8 cellular contexts compared by ENCODE assay signal in genomic region chr9:127904518-127904887, GRCh38. TPM values are rescaled to one million over a fixed set of nuclear protein-coding genes. Genes with fewer than 3 reads are reported as not detected.
DNase-seq lines count a peak whose midpoint lies in the region; ATAC-seq, FAIRE-seq and TF ChIP-seq lines count a peak whose summit lies in the region.

No MANE protein-coding gene starts in this region.

- TF ChIP-seq POLR2A in body of pancreas (IDR thresholded peaks at IDR 0.05), result peak in 1 of 3 donors; percentile 41

- peak overlapping the region; percentile 88 for H3K4me3 Mint-ChIP-seq in activated naive CD4-positive, alpha-beta T cell treated with anti-CD3 and anti-CD28 coated beads for 36 hours

- H3K27me3 Mint-ChIP-seq in activated naive CD4-positive, alpha-beta T cell treated with anti-CD3 and anti-CD28 coated beads for 36 hours (ENCODE audit: low read depth), result no peaks in the 10 kb centered on the region

- H3K9me3 Mint-ChIP-seq in activated naive CD4-positive, alpha-beta T cell treated with anti-CD3 and anti-CD28 coated beads for 36 hours, result no peaks in the 10 kb centered on the region

- H3K36me3 ChIP-seq in body of pancreas (replicated peaks in 1 of 2; ENCODE audit: insufficient read depth in 1 of 2, low read depth in 2 of 2) (no peaks in the 10 kb centered on the region), urinary bladder (ENCODE audit: insufficient read depth) (no peaks in the 10 kb centered on the region)

- POLR2A ChIA-PET in HEK293T (lab: Yijun Ruan, JAX), result no interaction called here

- peak overlapping the region; percentile 98 for H3K27ac Mint-ChIP-seq in activated naive CD4-positive, alpha-beta T cell treated with anti-CD3 and anti-CD28 coated beads for 36 hours

- peaks cover 5% of the 10 kb centered on the region for H3K36me3 Mint-ChIP-seq in activated naive CD4-positive, alpha-beta T cell treated with anti-CD3 and anti-CD28 coated beads for 36 hours (ENCODE audit: low read depth)

- H3K27ac ChIP-seq in body of pancreas (peak overlapping the region; percentile 40 to 88 (median 80)), urinary bladder (ENCODE audit: low read depth) (peak overlapping the region; percentile 51)

- DNase-seq in activated naive CD4-positive, alpha-beta T cell treated with anti-CD3 and anti-CD28 coated beads for 36 hours, result peak; percentile 38
- no peak for DNase-seq in activated naive CD4-positive, alpha-beta T cell (lab: John Stamatoyannopoulos, UW)
- peak; percentile 49 to 81 (median 77) for DNase-seq in body of pancreas
- DNase-seq in urothelium cell line (ENCODE audit: low spot score), result no peak
- DNase-seq in HEK293T (ENCODE audit: extremely low spot score), result no peak

- ATAC-seq in body of pancreas, result peak; percentile 62
- no peak for ATAC-seq in GM21723 (IDR thresholded peaks at IDR 0.05; ENCODE audit: unreplicated experiment)

- H3K4me3 ChIP-seq in body of pancreas, result no peak overlapping the region
- H3K4me3 ChIP-seq in mononuclear cell (ENCODE audit: low read length), result peak overlapping the region; percentile 43
- H3K4me3 ChIP-seq in urinary bladder (ENCODE audit: low read depth, low read length), result no peak overlapping the region

- no peak for TF ChIP-seq CTCF in body of pancreas (IDR thresholded peaks at IDR 0.05)

- FAIRE-seq in urothelium cell line (lab: Jason Lieb, UNC), result no peak

- H3K9me3 ChIP-seq in body of pancreas, result no peaks in the 10 kb centered on the region
- H3K9me3 ChIP-seq in mononuclear cell (ENCODE audit: low read depth, low read length), result no peaks in the 10 kb centered on the region

- 33 to 68% methylated on average over 7 to 11 of the region's 11 CpGs for WGBS in body of pancreas, 2 donors
- WGBS in urinary bladder, result 38% methylated on average over 11 of the region's 11 CpGs

- H3K4me1 Mint-ChIP-seq in activated naive CD4-positive, alpha-beta T cell treated with anti-CD3 and anti-CD28 coated beads for 36 hours (ENCODE audit: low read depth), result peaks cover 55% of the 10 kb centered on the region

- CTCF ChIA-PET in activated naive CD4-positive, alpha-beta T cell treated with anti-CD3 and anti-CD28 coated beads for 36 hours (lab: Charles Lee), result interaction anchor here (1.1 to 1.9 kb wide), 3 partner anchors 11 to 170 kb away, joined by 3 to 10 read pairs (median 3); partner anchors contain the start of gene TOR2A
- CTCF ChIA-PET in HEK293T (lab: Yijun Ruan, JAX), result interaction anchor here (1.1 kb wide), 1 partner anchor 170 kb away, joined by 3 read pairs; the partner anchor contains the start of gene TOR2A

- H3K27me3 ChIP-seq in body of pancreas, result no peaks in the 10 kb centered on the region
- no peaks in the 10 kb centered on the region for H3K27me3 ChIP-seq in mononuclear cell (ENCODE audit: insufficient read depth, low read length)

- peaks cover 51% of the 10 kb centered on the region for H3K4me1 ChIP-seq in body of pancreas
- peaks cover 61% of the 10 kb centered on the region for H3K4me1 ChIP-seq in mononuclear cell (ENCODE audit: insufficient read depth, low read length)
- no peaks in the 10 kb centered on the region for H3K4me1 ChIP-seq in urinary bladder (ENCODE audit: insufficient read depth)

- intact Hi-C loops in activated naive CD4-positive, alpha-beta T cell treated with anti-CD3 and anti-CD28 coated beads for 36 hours (cut with micrococcal nuclease), result no loop called here
- intact Hi-C loops in body of pancreas (cut with DNase I), result no loop called here

TF ChIP-seq in HEK293T, 16 proteins besides CTCF, POLR2A, EP300 and RAD21:
- no peak for TF ChIP-seq FOXK2 (IDR thresholded peaks at IDR 0.05)
- no peak for TF ChIP-seq SP1 (IDR thresholded peaks at IDR 0.05)
- TF ChIP-seq FOXM1 (IDR thresholded peaks at IDR 0.05; ENCODE audit: borderline replicate concordance), result no peak
- no peak for TF ChIP-seq CTBP1 (IDR thresholded peaks at IDR 0.05; ENCODE audit: borderline replicate concordance)
- TF ChIP-seq PKNOX1 (IDR thresholded peaks at IDR 0.05), result no peak
TF ChIP-seq in HEK293T: peak in this region for 0.

RNA-seq across cellular contexts. Expression of gene ST6GALNAC6, which starts 5.1 kb away (rescaled TPM):
- 10 to 100 TPM; 28.7 to 29.1 TPM for total RNA-seq in activated naive CD4-positive, alpha-beta T cell treated with anti-CD3 and anti-CD28 coated beads for 36 hours
- total RNA-seq in body of pancreas, result 10 to 100 TPM; 46.1 to 66.7 TPM
- total RNA-seq in mononuclear cell, result 35.8 TPM
- 17.7 TPM for total RNA-seq in urinary bladder
- polyA plus RNA-seq in urinary bladder, result 105 TPM

RNA-seq across cellular contexts. Expression of gene ST6GALNAC4, which starts 12.3 kb away (rescaled TPM):
- total RNA-seq in activated naive CD4-positive, alpha-beta T cell treated with anti-CD3 and anti-CD28 coated beads for 36 hours, result 10 to 100 TPM; 22.3 to 24.6 TPM
- total RNA-seq in body of pancreas (10 to 100 TPM; 36.6 to 63.8 TPM), mononuclear cell (22.7 TPM), urinary bladder (6.8 TPM)
- 35.1 TPM for polyA plus RNA-seq in urinary bladder

RNA-seq across cellular contexts. Expression of gene PIP5KL1, which starts 26.1 kb away (rescaled TPM):
- total RNA-seq in activated naive CD4-positive, alpha-beta T cell treated with anti-CD3 and anti-CD28 coated beads for 36 hours, result 1 to 10 TPM; 1.1 to 1.8 TPM
- 1 to 10 TPM; 1.3 to 2.6 TPM for total RNA-seq in body of pancreas
- total RNA-seq in mononuclear cell, result 0.42 TPM
- 0.48 TPM for total RNA-seq in urinary bladder
- polyA plus RNA-seq in urinary bladder, result 1.4 TPM

RNA-seq across cellular contexts. Expression of gene AK1, which starts 27.0 kb away (rescaled TPM):
- 10 to 100 TPM; 11.8 to 11.9 TPM for total RNA-seq in activated naive CD4-positive, alpha-beta T cell treated with anti-CD3 and anti-CD28 coated beads for 36 hours
- 10 to 100 TPM in 1 of 2 donors, 1 to 10 TPM in 1; 8.8 to 23.7 TPM for total RNA-seq in body of pancreas
- 3.7 TPM for total RNA-seq in mononuclear cell
- total RNA-seq in urinary bladder, result 27.3 TPM
- 57.2 TPM for polyA plus RNA-seq in urinary bladder

RNA-seq across cellular contexts. Expression of gene DPM2, which starts 33.2 kb away (rescaled TPM):
- 10 to 100 TPM; 41.6 to 43.4 TPM for total RNA-seq in activated naive CD4-positive, alpha-beta T cell treated with anti-CD3 and anti-CD28 coated beads for 36 hours
- total RNA-seq in body of pancreas (10 to 100 TPM; 23.3 to 39.9 TPM), mononuclear cell (12.7 TPM), urinary bladder (7.5 TPM)
- polyA plus RNA-seq in urinary bladder, result 32.1 TPM

Comparison
In these comparisons a context has a peak if more than half of its experiments do, and no peak if none do; other contexts are left out.
1. DNase-seq: peak in activated naive CD4-positive, alpha-beta T cell treated with anti-CD3 and anti-CD28 coated beads for 36 hours (single experiment) and body of pancreas (4 of 4); none in activated naive CD4-positive, alpha-beta T cell (0 of 4), urothelium cell line (single experiment) and HEK293T (single experiment).